Comparison of ENCODE assay signal across 19 cellular contexts in the genomic region with DNA sequence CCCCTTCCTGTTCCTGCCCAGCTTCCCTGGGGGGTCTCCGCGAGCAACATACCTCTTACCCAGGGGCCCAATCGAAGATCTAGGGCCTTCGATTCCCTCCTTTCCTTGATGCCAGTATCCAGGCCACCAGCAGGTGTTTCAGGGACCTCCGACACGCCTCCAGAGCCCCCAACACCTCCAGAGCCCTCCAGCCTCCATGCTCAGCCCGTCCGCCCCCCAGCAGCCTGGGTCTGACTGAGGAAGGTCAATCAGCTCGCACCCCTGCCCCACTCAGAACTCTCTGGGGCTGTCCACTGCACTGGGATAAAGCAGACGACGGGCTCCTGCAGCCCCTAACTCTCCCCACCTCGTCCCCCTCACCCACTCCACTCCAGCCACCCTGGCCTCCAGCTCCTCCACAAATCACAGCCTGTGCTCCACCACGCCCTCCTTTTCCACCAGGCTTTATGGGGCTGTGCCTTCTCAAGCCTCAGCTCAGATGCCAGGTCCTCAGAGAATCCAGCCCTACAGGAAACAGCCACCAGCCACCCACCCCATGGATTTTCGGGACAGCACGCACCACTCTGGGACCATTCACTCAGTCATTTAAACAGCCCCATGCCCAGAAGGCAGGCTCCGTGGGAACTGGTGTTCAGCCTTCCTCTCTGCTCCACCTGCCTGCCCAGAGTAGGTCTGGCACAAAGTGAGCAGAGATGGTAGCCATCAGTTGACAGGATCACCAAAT.
DNase-seq lines count a peak whose midpoint lies in the region; ATAC-seq and TF ChIP-seq lines count a peak whose summit lies in the region.
"Had no signal": no experiment of that assay in that cellular context is flagged by ENCODE, and none has a peak within 500 bp of the region (broad histone marks: within the 10 kb centered on the region; RNA-seq: fewer than 3 reads in every experiment).

No MANE protein-coding gene starts in this region.

- peaks cover 76% of the 10 kb centered on the region for H3K27me3 Mint-ChIP-seq in type B pancreatic cell
- H3K27me3 Mint-ChIP-seq in activated naive CD8-positive, alpha-beta T cell treated with anti-CD3 and anti-CD28 coated beads, Interleukin-2, amount 50 U/mL, for 24 hours: peaks cover 12% of the 10 kb centered on the region

- H3K4ac ChIP-seq in neuronal stem cell (ENCODE audit: low read length): no peak overlapping the region

- H3K9me3 Mint-ChIP-seq in type B pancreatic cell: no peaks in the 10 kb centered on the region
- no peaks in the 10 kb centered on the region for H3K9me3 Mint-ChIP-seq in activated naive CD8-positive, alpha-beta T cell treated with anti-CD3 and anti-CD28 coated beads, Interleukin-2, amount 50 U/mL, for 24 hours
- H3K9me3 Mint-ChIP-seq: CD4-positive, CD25-positive, alpha-beta regulatory T cell; CD8-positive, alpha-beta memory T cell; GM23338 had no signal

- peak overlapping the region; percentile 26 for H2AK5ac ChIP-seq in neuronal stem cell (ENCODE audit: low read depth, low read length)

- no peak overlapping the region for H3K4me3 ChIP-seq in right atrium auricular region
- H3K4me3 ChIP-seq in RWPE2 (ENCODE audit: severe bottlenecking): no peak overlapping the region
- no peak overlapping the region for H3K4me3 ChIP-seq in neuronal stem cell (ENCODE audit: low read length in 2 of 2)
- H3K4me3 ChIP-seq: GM23338 had no signal

- H3K36me3 ChIP-seq in right atrium auricular region (no peaks in the 10 kb centered on the region), RWPE2 (ENCODE audit: low read depth) (no peaks in the 10 kb centered on the region), neuronal stem cell (replicated peaks in 1 of 2; ENCODE audit: control insufficient read depth in 2 of 2, insufficient read depth in 2 of 2, low read length in 2 of 2) (no peaks in the 10 kb centered on the region)

- H3K4me1 ChIP-seq in right atrium auricular region (no peaks in the 10 kb centered on the region), RWPE2 (ENCODE audit: insufficient read depth, poor library complexity, severe bottlenecking) (no peaks in the 10 kb centered on the region), neuronal stem cell (ENCODE audit: control insufficient read depth in 2 of 2, insufficient read depth in 1 of 2, low read depth in 1 of 2, low read length in 2 of 2) (peaks cover 0 to 4% of the 10 kb centered on the region in 2 donors)

- H3K36me3 Mint-ChIP-seq in type B pancreatic cell: no peaks in the 10 kb centered on the region
- H3K36me3 Mint-ChIP-seq in activated naive CD8-positive, alpha-beta T cell treated with anti-CD3 and anti-CD28 coated beads, Interleukin-2, amount 50 U/mL, for 24 hours (ENCODE audit: low read depth): no peaks in the 10 kb centered on the region
- H3K36me3 Mint-ChIP-seq: CD4-positive, CD25-positive, alpha-beta regulatory T cell; CD8-positive, alpha-beta memory T cell had no signal

- no peak overlapping the region for H3K27ac Mint-ChIP-seq in type B pancreatic cell
- H3K27ac Mint-ChIP-seq in activated naive CD8-positive, alpha-beta T cell treated with anti-CD3 and anti-CD28 coated beads, Interleukin-2, amount 50 U/mL, for 24 hours: no peak overlapping the region
- H3K27ac Mint-ChIP-seq: CD4-positive, CD25-positive, alpha-beta regulatory T cell; CD8-positive, alpha-beta memory T cell; GM23338 had no signal

- intact Hi-C loops in Right ventricle myocardium inferior (cut with DNase I): no loop called here

- H4K91ac ChIP-seq in neuronal stem cell (ENCODE audit: low read depth, low read length, poor library complexity): no peak overlapping the region

- TF ChIP-seq CTCF in right atrium auricular region (IDR thresholded peaks at IDR 0.05): no peak
- TF ChIP-seq CTCF in RWPE2 (IDR thresholded peaks at IDR 0.05; ENCODE audit: poor library complexity, severe bottlenecking): no peak
- TF ChIP-seq CTCF in type B pancreatic cell (conservative IDR thresholded peaks at IDR 0.05): no peak

- no peak overlapping the region for H4K8ac ChIP-seq in neuronal stem cell (ENCODE audit: low read depth, low read length)

- WGBS in neuronal stem cell (ENCODE audit: extremely low coverage in 2 of 2, insufficient read length in 2 of 2, insufficient replicate concordance in 1 of 2), 2 donors: no CpG with 5 or more reads among the region's 16 CpGs

- no peak overlapping the region for H2BK15ac ChIP-seq in neuronal stem cell (ENCODE audit: low read length)

- peak overlapping the region; percentile 25 for H2BK5ac ChIP-seq in neuronal stem cell (ENCODE audit: low read length)

- no peak overlapping the region for H2AFZ ChIP-seq in neuronal stem cell (ENCODE audit: low read length)
- H2AFZ ChIP-seq: GM23338 had no signal

- no peak overlapping the region for H3K4me2 ChIP-seq in neuronal stem cell (ENCODE audit: insufficient read depth, low read length, poor library complexity, severe bottlenecking)
- H3K4me2 ChIP-seq: GM23338 had no signal

- H3K18ac ChIP-seq in neuronal stem cell (ENCODE audit: low read length): no peak overlapping the region

- no peak overlapping the region for H3K4me3 Mint-ChIP-seq in type B pancreatic cell
- no peak overlapping the region for H3K4me3 Mint-ChIP-seq in activated naive CD8-positive, alpha-beta T cell treated with anti-CD3 and anti-CD28 coated beads, Interleukin-2, amount 50 U/mL, for 24 hours
- H3K4me3 Mint-ChIP-seq: CD4-positive, CD25-positive, alpha-beta regulatory T cell; GM23338 had no signal

- no peak overlapping the region for H3K23ac ChIP-seq in neuronal stem cell (ENCODE audit: low read depth, low read length, poor library complexity)

- H3K27ac ChIP-seq in right atrium auricular region: no peak overlapping the region
- H3K27ac ChIP-seq in RWPE2 (ENCODE audit: poor library complexity, severe bottlenecking): no peak overlapping the region
- H3K27ac ChIP-seq in neuronal stem cell (replicated peaks; ENCODE audit: low read length): no peak overlapping the region
- H3K27ac ChIP-seq: HL-60 had no signal

- DNase-seq in Right ventricle myocardium inferior (ENCODE audit: missing footprints): peak; percentile 18
- DNase-seq in right atrium auricular region (ENCODE audit: low spot score): no peak
- peak; percentile 45 for DNase-seq in RWPE2 (ENCODE audit: low spot score)
- DNase-seq in neuronal stem cell (ENCODE audit: low spot score): no peak
- no peak for DNase-seq in type B pancreatic cell (ENCODE audit: extremely low spot score, unreplicated experiment)
- no peak for DNase-seq in activated naive CD8-positive, alpha-beta T cell treated with anti-CD3 and anti-CD28 coated beads, Interleukin-2, amount 50 U/mL, for 24 hours
- DNase-seq: 8988T; C1 segment of cervical spinal cord; CD4-positive, CD25-positive, alpha-beta regulatory T cell; COR-L47; DMS 273 treated with DMSO at 0.1 percent for 48 hours; DMS53; DND-41; EL; HCEC 1CT had no signal

- no peaks in the 10 kb centered on the region for H3K79me1 ChIP-seq in neuronal stem cell (ENCODE audit: low read depth, low read length)

- peaks cover 10% of the 10 kb centered on the region for H3K4me1 Mint-ChIP-seq in type B pancreatic cell (ENCODE audit: unreplicated experiment)
- no peaks in the 10 kb centered on the region for H3K4me1 Mint-ChIP-seq in activated naive CD8-positive, alpha-beta T cell treated with anti-CD3 and anti-CD28 coated beads, Interleukin-2, amount 50 U/mL, for 24 hours
- H3K4me1 Mint-ChIP-seq: CD4-positive, CD25-positive, alpha-beta regulatory T cell; CD8-positive, alpha-beta memory T cell had no signal

- H3K14ac ChIP-seq in neuronal stem cell (ENCODE audit: low read length): no peak overlapping the region

- H3K9me3 ChIP-seq in right atrium auricular region: no peaks in the 10 kb centered on the region
- no peaks in the 10 kb centered on the region for H3K9me3 ChIP-seq in RWPE2 (ENCODE audit: severe bottlenecking)
- peaks cover 0 to 2% of the 10 kb centered on the region in 2 donors for H3K9me3 ChIP-seq in neuronal stem cell (replicated peaks in 1 of 2; ENCODE audit: control insufficient read depth in 2 of 2, insufficient read depth in 1 of 2, low read depth in 1 of 2, low read length in 2 of 2)

- no peak overlapping the region for H3K9ac ChIP-seq in neuronal stem cell (ENCODE audit: low read depth, low read length, poor library complexity)

- no peaks in the 10 kb centered on the region for H3K27me3 ChIP-seq in right atrium auricular region
- peaks cover 100% of the 10 kb centered on the region for H3K27me3 ChIP-seq in RWPE2 (ENCODE audit: insufficient read depth, poor library complexity, severe bottlenecking)
- peaks cover 0 to 81% (median 0%) of the 10 kb centered on the region in 3 experiments for H3K27me3 ChIP-seq in neuronal stem cell (ENCODE audit: control insufficient read depth in 3 of 3, insufficient read depth in 3 of 3, low read depth in 1 of 3, low read length in 3 of 3)

- no peak overlapping the region for H2BK12ac ChIP-seq in neuronal stem cell (ENCODE audit: low read length)

- ATAC-seq in Right ventricle myocardium inferior: no peak
- no peak for ATAC-seq in RWPE2 (ENCODE audit: low read depth)
- no peak for ATAC-seq in activated naive CD8-positive, alpha-beta T cell treated with anti-CD3 and anti-CD28 coated beads, Interleukin-2, amount 50 U/mL, for 24 hours
- no peak for ATAC-seq in GM19467 (IDR thresholded peaks at IDR 0.05; ENCODE audit: unreplicated experiment)
- ATAC-seq: GM23338 had no signal

- no peak overlapping the region for H2BK120ac ChIP-seq in neuronal stem cell (ENCODE audit: low read depth, low read length)

Comparison
In these comparisons a context has a peak if more than half of its experiments do, and no peak if none do; other contexts are left out.
1. DNase-seq: peak in Right ventricle myocardium inferior (single experiment) and RWPE2 (single experiment); none in right atrium auricular region (single experiment), neuronal stem cell (single experiment), type B pancreatic cell (single experiment) and activated naive CD8-positive, alpha-beta T cell treated with anti-CD3 and anti-CD28 coated beads, Interleukin-2, amount 50 U/mL, for 24 hours (single experiment).